Comparison of ENCODE assay signal across 25 cellular contexts in genomic region chr18:48337053-48337452, GRCh38.
"Had no signal": no experiment of that assay in that cellular context is flagged by ENCODE, and none has a peak within 500 bp of the region (broad histone marks: within the 10 kb centered on the region; RNA-seq: fewer than 3 reads in every experiment).

No MANE protein-coding gene starts in this region.

- H3K27me3 Mint-ChIP-seq: activated naive CD8-positive, alpha-beta T cell treated with anti-CD3 and anti-CD28 coated beads for 36 hours; activated T-helper 17 cell treated with anti-CD3 and anti-CD28 coated beads, Interleukin-2, amount 50 U/mL, for 72 hours had no signal

- H3K4me1 Mint-ChIP-seq: activated CD4-positive, alpha-beta T cell treated with anti-CD3 and anti-CD28 coated beads, Interleukin-2, amount 10 ng/mL, durations not matched to agents 24 days and 14 days; activated naive CD8-positive, alpha-beta T cell treated with anti-CD3 and anti-CD28 coated beads for 36 hours; activated T-helper 17 cell treated with anti-CD3 and anti-CD28 coated beads, Interleukin-2, amount 50 U/mL, for 72 hours had no signal

- H3K36me3 Mint-ChIP-seq: activated naive CD8-positive, alpha-beta T cell treated with anti-CD3 and anti-CD28 coated beads for 36 hours had no signal

- H3K36me3 ChIP-seq: SJCRH30 had no signal

- H3K4me1 ChIP-seq: SJCRH30 had no signal

- H3K27ac ChIP-seq: SJCRH30, SK-N-MC had no signal

- H3K27ac Mint-ChIP-seq: activated CD4-positive, alpha-beta T cell treated with anti-CD3 and anti-CD28 coated beads, Interleukin-2, amount 10 ng/mL, durations not matched to agents 24 days and 14 days; activated CD8-positive, alpha-beta T cell treated with anti-CD3 and anti-CD28 coated beads for 36 hours; activated naive CD8-positive, alpha-beta T cell treated with anti-CD3 and anti-CD28 coated beads for 36 hours; activated T-cell treated with anti-CD3 and anti-CD28 coated beads, Interleukin-2, amount 50 U/mL, for 72 hours; activated T-helper 17 cell treated with anti-CD3 and anti-CD28 coated beads, Interleukin-2, amount 50 U/mL, for 72 hours; T-helper 1 cell treated with Interleukin-12 subunit alpha and Interleukin-12 subunit beta and Interleukin-4 antibody, amounts not matched to agents 30 μg/mL and 1 μg/mL, for 36 hours; T-helper 2 cell treated with Interferon-gamma antibody and Interleukin-4, amounts not matched to agents 5 μg/mL and 100 μg/mL, for 36 hours had no signal

- H3K9me3 ChIP-seq: SJCRH30 had no signal

- H3K4me3 Mint-ChIP-seq: activated CD4-positive, alpha-beta T cell treated with anti-CD3 and anti-CD28 coated beads, Interleukin-2, amount 10 ng/mL, durations not matched to agents 24 days and 14 days; activated CD8-positive, alpha-beta T cell treated with anti-CD3 and anti-CD28 coated beads for 36 hours; activated naive CD8-positive, alpha-beta T cell treated with anti-CD3 and anti-CD28 coated beads for 36 hours; activated T-cell treated with anti-CD3 and anti-CD28 coated beads, Interleukin-2, amount 50 U/mL, for 72 hours; activated T-helper 17 cell treated with anti-CD3 and anti-CD28 coated beads, Interleukin-2, amount 50 U/mL, for 72 hours; T-helper 1 cell treated with Interleukin-12 subunit alpha and Interleukin-12 subunit beta and Interleukin-4 antibody, amounts not matched to agents 30 μg/mL and 1 μg/mL, for 36 hours; T-helper 2 cell treated with Interferon-gamma antibody and Interleukin-4, amounts not matched to agents 5 μg/mL and 100 μg/mL, for 36 hours had no signal

- H3K9me3 Mint-ChIP-seq: activated CD4-positive, alpha-beta T cell treated with anti-CD3 and anti-CD28 coated beads, Interleukin-2, amount 10 ng/mL, durations not matched to agents 24 days and 14 days; activated CD8-positive, alpha-beta T cell treated with anti-CD3 and anti-CD28 coated beads for 36 hours; activated naive CD8-positive, alpha-beta T cell treated with anti-CD3 and anti-CD28 coated beads for 36 hours; activated T-cell treated with anti-CD3 and anti-CD28 coated beads, Interleukin-2, amount 50 U/mL, for 72 hours; activated T-helper 17 cell treated with anti-CD3 and anti-CD28 coated beads, Interleukin-2, amount 50 U/mL, for 72 hours; T-helper 1 cell treated with Interleukin-12 subunit alpha and Interleukin-12 subunit beta and Interleukin-4 antibody, amounts not matched to agents 30 μg/mL and 1 μg/mL, for 36 hours; T-helper 2 cell treated with Interferon-gamma antibody and Interleukin-4, amounts not matched to agents 5 μg/mL and 100 μg/mL, for 36 hours had no signal

- H3K4me3 ChIP-seq: K562, SJCRH30, SK-N-MC had no signal

- DNase-seq: activated CD4-positive, alpha-beta T cell treated with anti-CD3 and anti-CD28 coated beads, Interleukin-2, amount 10 ng/mL, durations not matched to agents 24 days and 14 days; activated CD4-positive, alpha-beta T cell treated with anti-CD3 and anti-CD28 coated beads, Interleukin-2, amount 50 U/mL, for 4 hours; activated CD8-positive, alpha-beta T cell treated with anti-CD3 and anti-CD28 coated beads for 36 hours; activated effector memory CD4-positive, alpha-beta T cell treated with anti-CD3 and anti-CD28 coated beads, Interleukin-2, amount 50 U/mL, for 16 hours; activated naive CD4-positive, alpha-beta T cell; activated naive CD4-positive, alpha-beta T cell treated with anti-CD3 and anti-CD28 coated beads, Interleukin-2, amount 50 U/mL, for 16 hours; activated naive CD8-positive, alpha-beta T cell treated with anti-CD3 and anti-CD28 coated beads for 36 hours; activated T-cell treated with anti-CD3 and anti-CD28 coated beads, Interleukin-2, amount 50 U/mL, for 1 hour; activated T-cell treated with anti-CD3 and anti-CD28 coated beads, Interleukin-2, amount 50 U/mL, for 72 hours; amniotic stem cell; NCI-H1417 treated with DMSO at 0.1 percent for 48 hours; NCI-H187 treated with DMSO at 0.1 percent for 48 hours; NCI-H2081; NCI-H2171 treated with DMSO at 0.1 percent for 48 hours; NCI-H2227 treated with DMSO at 0.1 percent for 48 hours; NCI-H446 treated with DMSO at 0.1 percent for 48 hours; NCI-H524; NCI-H82; SJCRH30 had no signal

- ATAC-seq: activated CD8-positive, alpha-beta T cell treated with anti-CD3 and anti-CD28 coated beads for 36 hours; activated T-cell treated with anti-CD3 and anti-CD28 coated beads, Interleukin-2, amount 50 U/mL, for 72 hours; activated T-helper 17 cell treated with anti-CD3 and anti-CD28 coated beads, Interleukin-2, amount 50 U/mL, for 72 hours; Panc1 had no signal

- H3K27me3 ChIP-seq: SJCRH30 had no signal
